8 cellular contexts compared by ENCODE assay signal in genomic region chr3:54243262-54243931, GRCh38.
A peak's percentile ranks its signal among the peaks of the same experiment; 100 is the strongest.
DNase-seq lines count a peak whose midpoint lies in the region; ATAC-seq and TF ChIP-seq lines count a peak whose summit lies in the region.
"Had no signal": no experiment of that assay in that cellular context is flagged by ENCODE, and none has a peak within 500 bp of the region (broad histone marks: within the 10 kb centered on the region; RNA-seq: fewer than 3 reads in every experiment).

No MANE protein-coding gene starts in this region.

- H2BK12ac ChIP-seq in H9 (ENCODE audit: insufficient read length, low read depth, low read length) = no peak overlapping the region

- peaks cover 4 to 5% of the 10 kb centered on the region in 2 experiments; a peak in 3 of 5 replicates for H3K9me3 Mint-ChIP-seq in H9

- WGBS in H9 (ENCODE audit: extremely low coverage, insufficient read length, low lambda C conversion rate) = no CpG with 5 or more reads among the region's 10 CpGs
- 41 to 47% methylated on average over 9 to 10 of the region's 10 CpGs for WGBS in esophagus squamous epithelium, 2 donors

- no peak overlapping the region for H2BK15ac ChIP-seq in H9 (ENCODE audit: low read depth, low read length)

- H3K14ac ChIP-seq in H9 (ENCODE audit: insufficient read depth, low read length) = no peak overlapping the region

- intact Hi-C loops in esophagus squamous epithelium (cut with DNase I) = no loop called here

- DNase-seq in H9 (no peak), NCI-H2227 treated with DMSO at 0.1 percent for 48 hours (lab: John Stamatoyannopoulos, UW) (peak; percentile 46), esophagus squamous epithelium (lab: John Stamatoyannopoulos, UW) (no peak), putamen (ENCODE audit: low spot score) (no peak), NCI-H345 (lab: John Stamatoyannopoulos, UW) (no peak)

- no peak for ATAC-seq in HG02981 (IDR thresholded peaks at IDR 0.05; ENCODE audit: unreplicated experiment)

- H3K27me3 ChIP-seq in H9 (ENCODE audit: insufficient read depth, low read length) (no peaks in the 10 kb centered on the region), esophagus squamous epithelium (no peaks in the 10 kb centered on the region), subcutaneous abdominal adipose tissue (ENCODE audit: control insufficient read depth in 5 of 5, insufficient read depth in 4 of 5, low read length in 5 of 5) (peaks cover 0 to 3% (median 0%) of the 10 kb centered on the region in 5 donors)

- no peak overlapping the region for H3K18ac ChIP-seq in H9 (ENCODE audit: insufficient read length, low read depth, low read length)

- TF ChIP-seq CTCF in H9 (conservative IDR thresholded peaks at IDR 0.05) (peak; percentile 21; the same call in 1 of the 3 replicates), esophagus squamous epithelium (IDR thresholded peaks at IDR 0.05) (peak in 3 of 6 experiments; percentile 24 to 56 (median 42))

- H3K36me3 ChIP-seq in esophagus squamous epithelium (no peaks in the 10 kb centered on the region), subcutaneous abdominal adipose tissue (ENCODE audit: control insufficient read depth in 5 of 5, insufficient read depth in 5 of 5, low read length in 5 of 5) (no peaks in the 10 kb centered on the region)

- H4K8ac ChIP-seq in H9 (replicated peaks; ENCODE audit: insufficient read length, low read depth, low read length) = no peak overlapping the region

- no peak overlapping the region for H2BK5ac ChIP-seq in H9 (ENCODE audit: insufficient read length, low read length)

- H3T11ph ChIP-seq in H9 (ENCODE audit: low read length) = no peak overlapping the region

- no peaks in the 10 kb centered on the region; a peak in 2 of 7 replicates for H3K36me3 Mint-ChIP-seq in H9 (ENCODE audit: insufficient read depth in 1 of 3, low read depth in 3 of 3)

- H3K4me2 ChIP-seq in H9 (ENCODE audit: insufficient read depth, insufficient read length, low read length) = no peak overlapping the region

- H4K91ac ChIP-seq in H9 (ENCODE audit: insufficient read length, low read depth, low read length) = no peak overlapping the region

- H2AFZ ChIP-seq in H9 (ENCODE audit: low read length) = no peak overlapping the region

- no peak overlapping the region for H3K56ac ChIP-seq in H9 (ENCODE audit: insufficient read length, low read depth, low read length)

- no peak overlapping the region for H2BK20ac ChIP-seq in H9 (ENCODE audit: low read depth, low read length, poor library complexity, severe bottlenecking)

- no peak overlapping the region for H3K9ac ChIP-seq in H9 (ENCODE audit: extremely low read depth, insufficient read length, low read length)
- H3K9ac ChIP-seq in subcutaneous abdominal adipose tissue (ENCODE audit: low read length in 5 of 5) = no peak overlapping the region

- no peak for TF ChIP-seq POLR2A in esophagus squamous epithelium (IDR thresholded peaks at IDR 0.05)

- H3K23ac ChIP-seq in H9 (ENCODE audit: insufficient read length, low read depth, low read length) = no peak overlapping the region

- H3K9me3 ChIP-seq in H9 (ENCODE audit: control insufficient read depth, low read depth, low read length) (no peaks in the 10 kb centered on the region), esophagus squamous epithelium (no peaks in the 10 kb centered on the region), subcutaneous abdominal adipose tissue (ENCODE audit: control insufficient read depth in 5 of 5, low read length in 5 of 5) (peaks cover 0 to 4% (median 3%) of the 10 kb centered on the region in 5 donors)

- no peak overlapping the region for H3K4me3 Mint-ChIP-seq in H9

- H3K27ac ChIP-seq in H9 (ENCODE audit: insufficient read length, low read depth, low read length) (no peak overlapping the region), esophagus squamous epithelium (peak overlapping the region in 3 of 4 donors; percentile 44 to 75 (median 66)), subcutaneous abdominal adipose tissue (ENCODE audit: low read depth, low read length) (no peak overlapping the region)
- H3K27ac ChIP-seq: SK-N-MC had no signal

- H3K4ac ChIP-seq in H9 (ENCODE audit: low read depth, low read length) = no peak overlapping the region

- peaks cover 10 to 14% of the 10 kb centered on the region in 2 experiments; a peak in 3 of 4 replicates for H3K4me1 Mint-ChIP-seq in H9

- H2AK5ac ChIP-seq in H9 (ENCODE audit: insufficient read length, low read length) = no peak overlapping the region

- H2BK120ac ChIP-seq in H9 (ENCODE audit: low read depth, low read length, poor library complexity, severe bottlenecking) = no peak overlapping the region

- no peaks in the 10 kb centered on the region for H3K27me3 Mint-ChIP-seq in H9 (ENCODE audit: low read depth)

- H3K79me2 ChIP-seq in H9 (ENCODE audit: insufficient read depth, low read length) = no peaks in the 10 kb centered on the region

- H4K20me1 ChIP-seq in H9 (ENCODE audit: control insufficient read depth, insufficient read depth, insufficient read length) = no peaks in the 10 kb centered on the region

- peak overlapping the region; percentile 30 to 58 (median 44) for H3K4me3 ChIP-seq in esophagus squamous epithelium
- H3K4me3 ChIP-seq in subcutaneous abdominal adipose tissue (ENCODE audit: low read depth in 1 of 5, low read length in 5 of 5) = peak overlapping the region in 4 of 5 donors; percentile 12 to 51 (median 37)
- H3K4me3 ChIP-seq: SK-N-MC had no signal

- H3K27ac Mint-ChIP-seq in H9 = no peak overlapping the region

- H3K79me1 ChIP-seq in H9 (ENCODE audit: insufficient read depth, low read depth, low read length, poor library complexity, severe bottlenecking) = no peaks in the 10 kb centered on the region

- H4K5ac ChIP-seq in H9 (ENCODE audit: insufficient read length, low read depth, low read length) = no peak overlapping the region

- no peaks in the 10 kb centered on the region for H3K23me2 ChIP-seq in H9 (ENCODE audit: insufficient read length, low read depth, low read length, poor library complexity, severe bottlenecking)

- no peaks in the 10 kb centered on the region for H3K4me1 ChIP-seq in H9 (ENCODE audit: insufficient read depth, low read length)
- peaks cover 0 to 31% (median 0%) of the 10 kb centered on the region in 3 donors for H3K4me1 ChIP-seq in esophagus squamous epithelium
- no peaks in the 10 kb centered on the region for H3K4me1 ChIP-seq in subcutaneous abdominal adipose tissue (ENCODE audit: control insufficient read depth in 5 of 5, insufficient read depth in 5 of 5, low read length in 5 of 5)

Comparison
In these comparisons a context has a peak if more than half of its experiments do, and no peak if none do; other contexts are left out.
1. H3K27ac ChIP-seq: peak in esophagus squamous epithelium (3 of 4); none in H9 (single experiment) and subcutaneous abdominal adipose tissue (single experiment).